9 cellular contexts compared by ENCODE assay signal in the genomic region with DNA sequence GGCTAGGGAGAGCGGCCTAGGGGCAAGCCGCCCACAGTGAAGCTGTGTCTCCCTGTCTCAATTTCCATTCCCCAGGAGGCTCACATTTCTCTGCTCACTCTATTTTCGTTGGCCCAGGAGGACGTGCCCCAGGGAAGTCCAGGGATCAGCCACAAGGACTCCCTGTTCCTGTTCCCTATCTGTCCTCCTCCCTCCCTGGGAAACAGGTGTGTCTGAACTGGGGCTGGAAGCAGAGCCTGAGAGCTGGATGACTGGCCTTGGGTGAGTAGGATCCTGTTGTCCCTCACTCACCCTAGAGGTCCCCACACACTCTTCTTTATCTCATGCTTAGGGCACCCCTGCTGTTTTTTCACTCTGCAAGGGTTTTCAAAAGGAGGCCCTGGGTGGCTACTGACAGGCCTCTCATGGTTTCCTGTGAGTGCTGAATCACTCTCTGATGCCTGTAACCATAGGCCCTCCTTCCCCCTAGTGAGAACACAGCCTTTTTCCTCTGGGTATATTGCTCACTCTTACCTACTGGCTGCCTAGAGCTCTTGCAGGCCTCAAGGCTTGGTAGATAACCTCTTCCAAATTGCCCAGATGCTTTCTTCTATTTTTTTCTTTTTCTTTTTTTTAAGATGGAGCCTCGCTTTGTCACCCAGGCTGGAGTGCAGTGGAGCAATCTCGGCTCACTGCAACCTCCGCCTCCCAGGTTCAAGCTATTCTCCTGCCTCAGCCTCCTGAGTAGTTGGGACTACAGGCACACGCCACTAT. TPM values are rescaled to one million over a fixed set of nuclear protein-coding genes. Genes with fewer than 3 reads are reported as not detected.
DNase-seq lines count a peak whose midpoint lies in the region; ATAC-seq and TF ChIP-seq lines count a peak whose summit lies in the region.
"Had no signal": no experiment of that assay in that cellular context is flagged by ENCODE, and none has a peak within 500 bp of the region (broad histone marks: within the 10 kb centered on the region; RNA-seq: fewer than 3 reads in every experiment).

No MANE protein-coding gene starts in this region.

- H3K27me3 Mint-ChIP-seq in neural progenitor cell (ENCODE audit: insufficient read depth, low read depth): peaks cover 6% of the 10 kb centered on the region

- no peak overlapping the region for H3K4me3 Mint-ChIP-seq in neural progenitor cell

- POLR2A ChIA-PET in PC-9 (lab: Charles Lee; ENCODE audit: unreplicated experiment): no interaction called here

- H3K36me3 ChIP-seq in PC-9 (ENCODE audit: low read depth) (no peaks in the 10 kb centered on the region), neural progenitor cell (no peaks in the 10 kb centered on the region)

- H4K20me1 ChIP-seq in PC-9 (ENCODE audit: insufficient read depth) (0 out of 2 replicates have a peak, but pooled peaks cover 5% of the 10 kb centered on the region), neural progenitor cell (ENCODE audit: low read depth) (peaks cover 21% of the 10 kb centered on the region)

- TF ChIP-seq CTCF in PC-9 (conservative IDR thresholded peaks at IDR 0.05) (no peak), astrocyte of the spinal cord (IDR thresholded peaks at IDR 0.05; ENCODE audit: low read depth, low read length) (peak; percentile 16), neural progenitor cell (IDR thresholded peaks at IDR 0.05) (no peak)

- H3K9me3 ChIP-seq in PC-9 (ENCODE audit: insufficient read depth, low read depth): no peaks in the 10 kb centered on the region
- H3K9me3 ChIP-seq in neural progenitor cell (ENCODE audit: low read depth): no peaks in the 10 kb centered on the region

- H3K9ac ChIP-seq in neural progenitor cell: no peak overlapping the region

- H2AFZ ChIP-seq in PC-9 (no peak overlapping the region), neural progenitor cell (replicated peaks) (peak overlapping the region; percentile 65)

- DNase-seq in ELR (ENCODE audit: low read depth): peak; percentile 86
- peak in 1 of 2 experiments; percentile 6 for DNase-seq in PC-9
- peak; percentile 89 for DNase-seq in astrocyte of the spinal cord (ENCODE audit: low read depth, low spot score)
- peak; percentile 39 for DNase-seq in neural progenitor cell (ENCODE audit: low spot score)
- no peak for DNase-seq in occipital lobe (lab: John Stamatoyannopoulos, UW)
- DNase-seq in epidermal melanocyte (ENCODE audit: insufficient read length, low spot score): no peak

- no peaks in the 10 kb centered on the region for H3K36me3 Mint-ChIP-seq in neural progenitor cell

- no peak overlapping the region for H3K4me3 ChIP-seq in PC-9
- H3K4me3 ChIP-seq in astrocyte of the spinal cord (ENCODE audit: low read depth, low read length): no peak overlapping the region
- no peak overlapping the region for H3K4me3 ChIP-seq in neural progenitor cell

- CTCF ChIA-PET in PC-9 (lab: Charles Lee): no interaction called here

- ATAC-seq in GM18909 (IDR thresholded peaks at IDR 0.05; ENCODE audit: poor library complexity, unreplicated experiment) (no peak), GM18520 (IDR thresholded peaks at IDR 0.05; ENCODE audit: unreplicated experiment) (no peak)

- intact Hi-C loops in PC-9 (cut with micrococcal nuclease; ENCODE audit: unreplicated experiment): no loop called here

- peak overlapping the region; percentile 7 for H3K27ac ChIP-seq in PC-9
- H3K27ac ChIP-seq in neural progenitor cell: peak overlapping the region; percentile 4

- in situ Hi-C loops in astrocyte of the spinal cord (cut with HindIII; ENCODE audit: low sequenced_read_pairs): no loop called here

- H3K4me2 ChIP-seq in PC-9 (no peak overlapping the region), neural progenitor cell (peak overlapping the region; percentile 7)

- H3F3A ChIP-seq in PC-9 (ENCODE audit: insufficient read depth, low read depth) (no peaks in the 10 kb centered on the region), neural progenitor cell (ENCODE audit: low read depth) (peaks cover 38% of the 10 kb centered on the region)

- no peaks in the 10 kb centered on the region for H3K9me3 Mint-ChIP-seq in neural progenitor cell

- no peaks in the 10 kb centered on the region for H3K27me3 ChIP-seq in PC-9 (ENCODE audit: insufficient read depth, low read depth)
- no peaks in the 10 kb centered on the region for H3K27me3 ChIP-seq in neural progenitor cell

- H3K9me2 ChIP-seq in PC-9 (ENCODE audit: insufficient read depth): no peaks in the 10 kb centered on the region

- H3K4me1 Mint-ChIP-seq in neural progenitor cell: peaks cover 29% of the 10 kb centered on the region

- H3K27ac Mint-ChIP-seq in neural progenitor cell: peak overlapping the region; percentile 53

- peaks cover 21% of the 10 kb centered on the region for H3K79me2 ChIP-seq in PC-9 (ENCODE audit: low read depth)
- H3K79me2 ChIP-seq in neural progenitor cell (ENCODE audit: low read depth): peaks cover 23% of the 10 kb centered on the region

- BruUV-seq in PC-9 (replicated peaks; lab: Mats Ljungman, UMichigan): no TSS peak

- H3K4me1 ChIP-seq in PC-9 (replicated peaks; ENCODE audit: insufficient read depth) (peaks cover 15% of the 10 kb centered on the region), neural progenitor cell (peaks cover 30% of the 10 kb centered on the region)

RNA-seq across cellular contexts. Expression of a gene that starts 3.3 kb away (rescaled TPM):
- total RNA-seq in PC-9 (2021): 21.8 and 36.4 TPM in 2 replicates
- total RNA-seq in neural progenitor cell (ENCODE audit: low replicate concordance): 52.4 and 86.0 TPM in 2 replicates
- total RNA-seq in occipital lobe: 52.9 TPM

RNA-seq across cellular contexts. Expression of a gene that starts 4.0 kb away (rescaled TPM):
- 26.2 and 29.8 TPM in 2 replicates for total RNA-seq in PC-9 (2021)
- total RNA-seq in neural progenitor cell (ENCODE audit: low replicate concordance): 8.1 and 21.5 TPM in 2 replicates
- total RNA-seq in occipital lobe: 4.1 TPM

RNA-seq across cellular contexts. Expression of a gene that starts 19.4 kb away (rescaled TPM):
- total RNA-seq in PC-9 (2021): 82.6 and 99.1 TPM in 2 replicates
- 120 and 172 TPM in 2 replicates for total RNA-seq in neural progenitor cell (ENCODE audit: low replicate concordance)
- 53.5 TPM for total RNA-seq in occipital lobe

RNA-seq across cellular contexts. Expression of a gene that starts 37.3 kb away (rescaled TPM):
- total RNA-seq in PC-9 (2021) (not detected in 2 replicates), neural progenitor cell (ENCODE audit: low replicate concordance) (16.5 and 44.6 TPM in 2 replicates), occipital lobe (9.4 TPM)
- total RNA-seq: subcutaneous adipose tissue had no signal

Comparison
In these comparisons a context has a peak if more than half of its experiments do, and no peak if none do; other contexts are left out.
1. DNase-seq: peak in ELR (single experiment), astrocyte of the spinal cord (single experiment) and neural progenitor cell (single experiment); none in occipital lobe (single experiment) and epidermal melanocyte (single experiment).